In genomic region chr4:163378661-163379060, GRCh38 we compare ENCODE assay signal across 14 cellular contexts. TPM values are rescaled to one million over a fixed set of nuclear protein-coding genes. Genes with fewer than 3 reads are reported as not detected.
DNase-seq lines count a peak whose midpoint lies in the region; ATAC-seq and TF ChIP-seq lines count a peak whose summit lies in the region.
"Had no signal": no experiment of that assay in that cellular context is flagged by ENCODE, and none has a peak within 500 bp of the region (broad histone marks: within the 10 kb centered on the region; RNA-seq: fewer than 3 reads in every experiment).

No MANE protein-coding gene starts in this region.

- H3K4me3 ChIP-seq in epithelial cell of proximal tubule (ENCODE audit: low read depth, low read length): no peak overlapping the region
- H3K4me3 ChIP-seq: HAP-1 had no signal

- ATAC-seq in HG03565 (IDR thresholded peaks at IDR 0.05; ENCODE audit: unreplicated experiment) (no peak), HG03571 (IDR thresholded peaks at IDR 0.05; ENCODE audit: unreplicated experiment) (no peak), HG02642 (IDR thresholded peaks at IDR 0.05; ENCODE audit: poor library complexity, unreplicated experiment) (no peak)
- no peak for ATAC-seq in effector memory CD8-positive, alpha-beta T cell (replicated peaks)

- no peak overlapping the region for H3K4me3 Mint-ChIP-seq in effector memory CD8-positive, alpha-beta T cell
- H3K4me3 Mint-ChIP-seq: CD14-positive monocyte; CD8-positive, alpha-beta memory T cell had no signal

- H3K9me3 Mint-ChIP-seq in effector memory CD8-positive, alpha-beta T cell: no peaks in the 10 kb centered on the region
- H3K9me3 Mint-ChIP-seq: CD8-positive, alpha-beta memory T cell had no signal

- in situ Hi-C loops in Caki2 (cut with HindIII; ENCODE audit: low pct_unique_long_range_greater_than_20kb, low sequenced_read_pairs): no loop called here

- no peaks in the 10 kb centered on the region for H3K36me3 Mint-ChIP-seq in effector memory CD8-positive, alpha-beta T cell (ENCODE audit: insufficient read depth)
- H3K36me3 Mint-ChIP-seq: CD14-positive monocyte; CD8-positive, alpha-beta memory T cell had no signal

- H3K27me3 Mint-ChIP-seq in effector memory CD8-positive, alpha-beta T cell: no peaks in the 10 kb centered on the region

- no peak for TF ChIP-seq CTCF in epithelial cell of proximal tubule (conservative IDR thresholded peaks at IDR 0.05; ENCODE audit: low read depth, low read length)

- no peak overlapping the region for H3K27ac Mint-ChIP-seq in effector memory CD8-positive, alpha-beta T cell
- H3K27ac Mint-ChIP-seq: CD14-positive monocyte; CD8-positive, alpha-beta memory T cell had no signal

- no peaks in the 10 kb centered on the region for H3K4me1 Mint-ChIP-seq in effector memory CD8-positive, alpha-beta T cell (ENCODE audit: low read depth in 2 of 2)
- H3K4me1 Mint-ChIP-seq: CD14-positive monocyte; CD8-positive, alpha-beta memory T cell had no signal

- DNase-seq in Caki2 (ENCODE audit: low read depth) (peak; percentile 62), epithelial cell of proximal tubule (ENCODE audit: low read depth) (peak; percentile 61), kidney glomerular epithelial cell (lab: John Stamatoyannopoulos, UW) (peak; percentile 84)
- DNase-seq in effector memory CD8-positive, alpha-beta T cell: no peak
- DNase-seq: Caco-2; CD8-positive, alpha-beta memory T cell; DMS 273 treated with DMSO at 0.1 percent for 48 hours; IMR-90 had no signal

RNA-seq across cellular contexts. Expression of gene NPY5R, which starts 35.0 kb away (rescaled TPM):
- 0.24 TPM in 1 of 2 replicates, not detected in the other for total RNA-seq in Caki2 (2014; rRNA removed; shearing (Covaris generic); ENCODE audit: low replicate concordance)
- 0.12 and 0.14 TPM in 2 replicates for total RNA-seq in epithelial cell of proximal tubule
- total RNA-seq: Caco-2; CD8-positive, alpha-beta memory T cell; Daoy; IMR-90 had no signal

RNA-seq across cellular contexts. Expression of gene NPY1R, which starts 46.3 kb away (rescaled TPM):
- 11.8 and 16.6 TPM in 2 replicates for total RNA-seq in Caki2 (2014; rRNA removed; shearing (Covaris generic); ENCODE audit: low replicate concordance)
- total RNA-seq in epithelial cell of proximal tubule: 0.40 and 3.3 TPM in 2 replicates
- total RNA-seq: CD8-positive, alpha-beta memory T cell had no signal

Comparison
In these comparisons a context has a peak if more than half of its experiments do, and no peak if none do; other contexts are left out.
1. DNase-seq: peak in Caki2 (single experiment), epithelial cell of proximal tubule (single experiment) and kidney glomerular epithelial cell (single experiment); none in effector memory CD8-positive, alpha-beta T cell (0 of 3).